ENCODE assay signal across 8 cellular contexts in the genomic region with DNA sequence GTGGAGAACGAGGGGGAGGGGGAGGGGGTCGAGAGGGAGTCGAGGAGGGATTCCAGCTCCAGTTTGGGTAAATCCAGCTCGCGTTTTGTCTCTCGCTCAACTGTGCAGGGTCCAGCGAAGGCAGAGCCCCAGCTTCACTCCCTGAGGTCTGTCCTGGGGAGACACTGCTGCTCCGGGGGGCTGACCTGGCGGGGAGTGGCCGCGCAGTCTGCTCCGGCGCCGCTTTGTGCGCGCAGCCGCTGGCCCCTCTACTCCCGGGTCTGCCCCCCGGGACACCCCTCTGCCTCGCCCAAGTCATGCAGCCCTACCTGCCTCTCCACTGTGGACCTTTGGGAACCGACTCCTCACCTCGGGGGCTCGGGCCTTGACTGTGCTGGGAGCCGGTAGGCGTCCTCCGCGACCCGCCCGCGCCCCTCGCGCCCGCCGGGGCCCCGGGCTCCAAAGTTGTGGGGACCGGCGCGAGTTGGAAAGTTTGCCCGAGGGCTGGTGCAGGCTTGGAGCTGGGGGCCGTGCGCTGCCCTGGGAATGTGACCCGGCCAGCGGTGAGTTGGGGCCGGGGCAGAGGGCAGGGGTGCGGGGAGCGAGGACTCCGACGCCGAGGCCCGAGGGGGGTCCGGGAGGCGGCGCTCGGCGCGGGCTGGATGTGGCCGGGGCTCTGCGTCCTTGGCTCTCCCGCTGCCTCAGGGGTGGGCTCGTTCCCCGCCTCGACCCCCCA. TPM values are rescaled to one million over a fixed set of nuclear protein-coding genes. Genes with fewer than 3 reads are reported as not detected.
DNase-seq lines count a peak whose midpoint lies in the region; ATAC-seq and TF ChIP-seq lines count a peak whose summit lies in the region.

A gene (plus strand): TSS at position 137 of the 715 bp plus-strand sequence. CDS start 12,002 bp downstream, outside the sequence.

- CTCF ChIA-PET in A673 (lab: Charles Lee) = interaction anchor here (1.4 kb wide), 1 partner anchor 9 kb away, joined by 6 read pairs; no protein-coding TSS in a partner anchor

- BruUV-seq in A673 (replicated peaks; lab: Mats Ljungman, UMichigan) = no TSS peak

- peak; percentile 78 for DNase-seq in A673 (ENCODE audit: low spot score)
- DNase-seq in GM10266 (ENCODE audit: extremely low spot score) = peak; percentile 49
- peak; percentile 48 for DNase-seq in NCI-H345 (lab: John Stamatoyannopoulos, UW)
- DNase-seq in heart left ventricle = peak; percentile 30 to 68 (median 43)
- DNase-seq in ovary = peak; percentile 47 to 73 (median 62)
- DNase-seq in effector CD4-positive, alpha-beta T cell = no peak

- H3K36me3 Mint-ChIP-seq in activated naive CD4-positive, alpha-beta T cell treated with anti-CD3 and anti-CD28 coated beads, Interleukin-2, amount 50 U/mL, for 24 hours = peaks cover 2% of the 10 kb centered on the region

- H3K4me3 ChIP-seq in A673 (ENCODE audit: low read depth, low read length, poor library complexity, severe bottlenecking) (peak within 1 kb of the TSS; percentile 80), heart left ventricle (peak within 1 kb of the TSS; percentile 61 to 91 (median 74)), ovary (peak within 1 kb of the TSS; percentile 67)

- peaks cover 25% of the 10 kb centered on the region for H3K4me1 Mint-ChIP-seq in activated naive CD4-positive, alpha-beta T cell treated with anti-CD3 and anti-CD28 coated beads, Interleukin-2, amount 50 U/mL, for 24 hours

- H3K27me3 ChIP-seq in A673 (replicated peaks; ENCODE audit: insufficient read depth, low read depth, low read length, poor library complexity) (no peaks in the 10 kb centered on the region), heart left ventricle (peaks cover 0 to 46% (median 9%) of the 10 kb centered on the region in 9 donors), ovary (no peaks in the 10 kb centered on the region)

- POLR2A ChIA-PET in A673 (lab: Charles Lee; ENCODE audit: low non-redundant PET) = no interaction called here

- H3K9me3 Mint-ChIP-seq in activated naive CD4-positive, alpha-beta T cell treated with anti-CD3 and anti-CD28 coated beads, Interleukin-2, amount 50 U/mL, for 24 hours = no peaks in the 10 kb centered on the region

- peaks cover 42% of the 10 kb centered on the region for H3K27me3 Mint-ChIP-seq in activated naive CD4-positive, alpha-beta T cell treated with anti-CD3 and anti-CD28 coated beads, Interleukin-2, amount 50 U/mL, for 24 hours

- WGBS in heart left ventricle, 4 donors = 0 to 1% (median 1%) methylated on average over 31 to 62 of the region's 62 CpGs
- WGBS in ovary, 3 donors = 1% methylated on average over 55 to 62 of the region's 62 CpGs

- H3K9me3 ChIP-seq in A673 (ENCODE audit: low read depth, low read length, poor library complexity, severe bottlenecking) = no peaks in the 10 kb centered on the region
- H3K9me3 ChIP-seq in heart left ventricle = no peaks in the 10 kb centered on the region
- no peaks in the 10 kb centered on the region for H3K9me3 ChIP-seq in ovary

- peaks cover 12% of the 10 kb centered on the region for H3K4me1 ChIP-seq in A673 (ENCODE audit: insufficient read depth, low read length, poor library complexity, severe bottlenecking)
- peaks cover 0 to 27% (median 7%) of the 10 kb centered on the region in 12 donors for H3K4me1 ChIP-seq in heart left ventricle
- H3K4me1 ChIP-seq in ovary (ENCODE audit: insufficient read depth) = no peaks in the 10 kb centered on the region

- peak within 1 kb of the TSS; percentile 80 for H3K4me3 Mint-ChIP-seq in activated naive CD4-positive, alpha-beta T cell treated with anti-CD3 and anti-CD28 coated beads, Interleukin-2, amount 50 U/mL, for 24 hours

- TF ChIP-seq POLR2A in heart left ventricle (IDR thresholded peaks at IDR 0.05) (no peak), ovary (IDR thresholded peaks at IDR 0.05) (peak; percentile 19)

- no peak for TF ChIP-seq EP300 in ovary (IDR thresholded peaks at IDR 0.05)

- H3K27ac Mint-ChIP-seq in activated naive CD4-positive, alpha-beta T cell treated with anti-CD3 and anti-CD28 coated beads, Interleukin-2, amount 50 U/mL, for 24 hours = no peak within 1 kb of the TSS

- H3K36me3 ChIP-seq in A673 (ENCODE audit: insufficient read depth, low read length, poor library complexity, severe bottlenecking) = no peaks in the 10 kb centered on the region
- H3K36me3 ChIP-seq in heart left ventricle = no peaks in the 10 kb centered on the region
- H3K36me3 ChIP-seq in ovary = no peaks in the 10 kb centered on the region

- ATAC-seq in heart left ventricle (peak in 3 of 4 donors; percentile 55 to 81 (median 79)), GM18517 (IDR thresholded peaks at IDR 0.05; ENCODE audit: unreplicated experiment) (no peak)

- intact Hi-C loops in A673 (cut with micrococcal nuclease; ENCODE audit: unreplicated experiment) (loop anchor here (1.0 to 5.0 kb wide), 2 partner anchors 40 to 162 kb away; a partner anchor contains a TSS), heart left ventricle (cut with DNase I) (loop anchor here in 4 of 10 donors (2.0 to 5.0 kb wide), 3 partner anchors 40 to 162 kb away; a partner anchor contains a TSS), ovary (cut with DNase I) (no loop called here)

- no peak for TF ChIP-seq CTCF in A673 (conservative IDR thresholded peaks at IDR 0.05; ENCODE audit: low read depth, low read length)
- TF ChIP-seq CTCF in GM10266 (IDR thresholded peaks at IDR 0.05; ENCODE audit: control insufficient read depth, insufficient read depth, low read depth, missing control alignments) = no peak
- no peak for TF ChIP-seq CTCF in heart left ventricle (IDR thresholded peaks at IDR 0.05)
- no peak for TF ChIP-seq CTCF in ovary (IDR thresholded peaks at IDR 0.05)

- H3K27ac ChIP-seq in A673 (ENCODE audit: low read depth, low read length, poor library complexity, severe bottlenecking) = peak within 1 kb of the TSS; percentile 88
- H3K27ac ChIP-seq in heart left ventricle = peak within 1 kb of the TSS in 7 of 12 donors; percentile 3 to 63 (median 32)
- peak within 1 kb of the TSS in 1 of 2 donors; percentile 26 for H3K27ac ChIP-seq in ovary

RNA-seq across cellular contexts. Expression of the gene that starts here (rescaled TPM):
- total RNA-seq in A673 (2021) = 15.2 and 17.4 TPM in 2 replicates
- 1 to 10 TPM; 1.3 to 4.1 (median 2.6) TPM for total RNA-seq in heart left ventricle
- polyA plus RNA-seq in heart left ventricle = under 1 TPM; 0.27 to 0.42 TPM
- total RNA-seq in ovary = 1 to 10 TPM; 2.9 to 7.0 (median 5.7) TPM
- polyA plus RNA-seq in ovary = 1 to 10 TPM in 1 of 2 donors, under 1 TPM in 1; 0.69 to 1.4 TPM
